Comparison of ENCODE assay signal across 8 cellular contexts in genomic region chr1:150009604-150010387, GRCh38. TPM values are rescaled to one million over a fixed set of nuclear protein-coding genes. Genes with fewer than 3 reads are reported as not detected.
DNase-seq lines count a peak whose midpoint lies in the region; ATAC-seq lines count a peak whose summit lies in the region.

No MANE protein-coding gene starts in this region.

- H3K27ac ChIP-seq in skeletal muscle tissue (ENCODE audit: low read depth, low read length): peak overlapping the region; percentile 100

- no peaks in the 10 kb centered on the region for H3K27me3 ChIP-seq in skeletal muscle tissue (ENCODE audit: control insufficient read depth in 3 of 3, insufficient read depth in 3 of 3, low read length in 3 of 3)

- peaks cover 0 to 2% (median 0%) of the 10 kb centered on the region in 3 donors for H3K36me3 ChIP-seq in skeletal muscle tissue (ENCODE audit: control insufficient read depth in 3 of 3, insufficient read depth in 3 of 3, low read length in 3 of 3)

- in situ Hi-C loops in T47D (cut with HindIII; ENCODE audit: low pct_unique_long_range_greater_than_20kb, low sequenced_read_pairs): no loop called here

- H3K9me3 ChIP-seq in skeletal muscle tissue (ENCODE audit: control insufficient read depth in 3 of 3, low read length in 3 of 3): no peaks in the 10 kb centered on the region

- H3K4me3 ChIP-seq in skeletal muscle tissue (ENCODE audit: low read length in 3 of 3): peak overlapping the region; percentile 94 to 96 (median 95)

- DNase-seq in AG08396 (ENCODE audit: low spot score): peak; percentile 70
- peak; percentile 39 to 45 for DNase-seq in Kasumi-1 (lab: John Stamatoyannopoulos, UW)
- peak; percentile 53 for DNase-seq in UCSD-AML1 (lab: John Stamatoyannopoulos, UW; ENCODE audit: unreplicated experiment)
- DNase-seq in T47D (ENCODE audit: low read depth in 1 of 2, low spot score in 1 of 2): peak; percentile 32 to 57
- peak; percentile 17 for DNase-seq in iPS-NIHi11 (ENCODE audit: low spot score)
- no peak for DNase-seq in NCI-H1436 treated with DMSO at 0.1 percent for 48 hours (lab: John Stamatoyannopoulos, UW)

- peak; percentile 9 for ATAC-seq in GM21381 (IDR thresholded peaks at IDR 0.05; ENCODE audit: unreplicated experiment)

- peaks cover 7 to 32% (median 24%) of the 10 kb centered on the region in 3 donors for H3K4me1 ChIP-seq in skeletal muscle tissue (ENCODE audit: control insufficient read depth in 3 of 3, insufficient read depth in 3 of 3, low read length in 3 of 3)

- peak overlapping the region; percentile 93 to 99 (median 98) for H3K9ac ChIP-seq in skeletal muscle tissue (ENCODE audit: low read depth in 1 of 3, low read length in 3 of 3)

RNA-seq across cellular contexts. Expression of gene OTUD7B, which starts 0.7 kb away (rescaled TPM):
- total RNA-seq in skeletal muscle tissue: 15.7 TPM

RNA-seq across cellular contexts. Expression of gene VPS45, which starts 57.8 kb away (rescaled TPM):
- total RNA-seq in skeletal muscle tissue: 41.2 TPM
